Comparison of ENCODE assay signal across 26 cellular contexts in the genomic region with DNA sequence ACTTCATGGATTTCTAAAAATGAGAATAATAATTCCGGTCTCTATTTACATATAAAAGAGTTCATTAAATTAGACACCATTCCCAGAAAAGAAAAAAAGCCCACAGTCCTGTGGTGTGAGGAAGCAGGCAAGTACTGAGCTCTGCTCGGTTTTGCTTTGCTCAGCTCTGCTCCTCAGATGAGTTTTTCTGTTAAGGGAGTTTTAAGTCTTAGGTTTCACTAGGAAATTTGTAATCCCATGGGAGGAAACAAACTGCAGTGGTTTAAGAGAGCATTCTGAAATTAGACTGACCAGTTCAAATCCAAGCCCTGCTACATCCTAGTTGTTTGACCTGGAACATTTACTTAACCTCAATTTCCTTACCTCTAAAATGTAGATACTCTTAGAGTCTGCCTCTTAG.
DNase-seq lines count a peak whose midpoint lies in the region; ATAC-seq, FAIRE-seq and TF ChIP-seq lines count a peak whose summit lies in the region.
"Had no signal": no experiment of that assay in that cellular context is flagged by ENCODE, and none has a peak within 500 bp of the region (broad histone marks: within the 10 kb centered on the region; RNA-seq: fewer than 3 reads in every experiment).

No MANE protein-coding gene starts in this region.

- 49% methylated on average over 2 of the region's 2 CpGs for WGBS in right lobe of liver (ENCODE audit: insufficient coverage, low coverage, low lambda C conversion rate, missing lambda C conversion rate)

- H3K4me3 ChIP-seq in right lobe of liver, result no peak overlapping the region
- H3K4me3 ChIP-seq: K562, MG63, PC-9, SJCRH30 had no signal

- no peak for TF ChIP-seq POLR2A in right lobe of liver (IDR thresholded peaks at IDR 0.05)

- no peaks in the 10 kb centered on the region for H3K9me3 ChIP-seq in right lobe of liver
- H3K9me3 ChIP-seq: MG63, SJCRH30 had no signal

- H3K36me3 ChIP-seq in right lobe of liver, result no peaks in the 10 kb centered on the region
- H3K36me3 ChIP-seq: MG63, SJCRH30 had no signal

- peak; percentile 86 for FAIRE-seq in G401.6 (lab: Jason Lieb, UNC)
- FAIRE-seq: H54, HepG2, K562 had no signal

- DNase-seq in NCI-H69 (lab: John Stamatoyannopoulos, UW) (peak; percentile 5), fibroblast of gingiva (ENCODE audit: low read depth) (peak; percentile 28), sciatic nerve (ENCODE audit: low spot score) (no peak), LoVo (ENCODE audit: low spot score) (no peak), right lobe of liver (no peak)
- DNase-seq in activated naive CD4-positive, alpha-beta T cell (lab: John Stamatoyannopoulos, UW), result no peak
- DNase-seq: CD8-positive, alpha-beta memory T cell; DMS 273 treated with DMSO at 0.1 percent for 48 hours; DMS79 treated with DMSO at 0.1 percent for 48 hours; Kasumi-1; MG63; NCI-H1105 treated with DMSO at 0.1 percent for 48 hours; NCI-H2029; NCI-H345; NCI-H510A treated with DMSO at 0.1 percent for 48 hours; NCI-H748 treated with DMSO at 0.1 percent for 48 hours; NK-92 treated with Interleukin-12 subunit alpha and Interleukin-12 subunit beta, amount 100 ng/mL, for 24 hours; PC-9; SJCRH30 had no signal

- peak; percentile 51 for ATAC-seq in sciatic nerve
- ATAC-seq in activated CD4-positive, CD25-positive, alpha-beta regulatory T cell treated with anti-CD3 and anti-CD28 coated beads, Interleukin-2, amount 50 U/mL, for 24 hours, result no peak
- ATAC-seq in right lobe of liver, result no peak
- ATAC-seq: HepG2, K562, Right ventricle myocardium inferior, SK-N-SH treated with all-trans-retinoic acid at 6 μM for 48 hours had no signal

- intact Hi-C loops in sciatic nerve (cut with DNase I) (no loop called here), right lobe of liver (cut with DNase I) (no loop called here)

- no peaks in the 10 kb centered on the region for H3K27me3 ChIP-seq in right lobe of liver
- H3K27me3 ChIP-seq: MG63, SJCRH30 had no signal

- TF ChIP-seq CTCF in right lobe of liver (IDR thresholded peaks at IDR 0.05), result no peak

- H3K4me1 ChIP-seq in right lobe of liver, result no peaks in the 10 kb centered on the region
- H3K4me1 ChIP-seq: SJCRH30 had no signal

- no peak overlapping the region for H3K27ac ChIP-seq in right lobe of liver
- H3K27ac ChIP-seq: PC-9, SJCRH30 had no signal

Comparison
In these comparisons a context has a peak if more than half of its experiments do, and no peak if none do; other contexts are left out.
1. DNase-seq: peak in NCI-H69 (single experiment) and fibroblast of gingiva (single experiment); none in sciatic nerve (single experiment), LoVo (single experiment), activated naive CD4-positive, alpha-beta T cell (0 of 4) and right lobe of liver (0 of 3).